Comparison of ENCODE assay signal across 18 cellular contexts in the genomic region with DNA sequence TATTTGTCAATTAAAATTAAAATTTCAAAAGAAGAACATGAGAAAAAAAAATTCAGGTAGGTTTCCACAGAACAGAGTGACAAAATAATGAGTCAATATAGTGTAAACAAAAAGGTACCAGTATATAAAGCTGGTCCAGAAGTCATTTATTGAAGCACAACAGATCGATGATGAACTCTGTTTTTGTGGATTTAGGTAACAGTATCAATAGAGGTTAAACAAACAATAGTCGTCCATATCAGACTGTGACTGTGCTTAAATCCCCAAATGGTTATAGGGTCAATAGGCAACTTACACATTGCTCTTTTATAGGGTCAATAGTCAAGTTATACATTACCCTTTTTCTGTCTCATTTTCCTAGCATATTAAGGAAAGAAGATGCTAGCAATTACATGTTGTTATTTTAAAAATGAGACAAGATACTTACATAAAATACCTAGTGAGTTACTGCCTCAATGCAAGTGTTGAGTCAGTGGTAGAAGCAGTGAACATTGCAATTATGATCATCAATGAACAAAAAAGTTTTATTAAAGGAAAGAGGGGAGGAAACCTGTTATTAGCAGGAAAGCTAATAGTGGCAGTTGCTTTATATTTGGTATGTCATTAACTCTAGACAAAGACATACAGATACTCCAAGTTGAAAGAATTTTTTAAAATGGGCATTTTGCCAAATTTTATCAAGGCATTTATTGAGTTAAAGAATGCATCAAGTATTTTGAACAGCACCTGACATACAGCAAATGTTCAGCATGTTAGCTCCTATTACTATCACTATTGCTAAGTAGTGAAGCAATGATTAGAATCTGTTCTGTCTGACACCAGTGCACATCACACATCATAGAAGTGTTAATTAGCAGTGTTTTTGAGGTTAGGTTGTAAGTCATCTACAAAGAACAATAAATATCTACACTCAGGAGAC.
DNase-seq lines count a peak whose midpoint lies in the region; ATAC-seq, FAIRE-seq and TF ChIP-seq lines count a peak whose summit lies in the region.
"Had no signal": no experiment of that assay in that cellular context is flagged by ENCODE, and none has a peak within 500 bp of the region (broad histone marks: within the 10 kb centered on the region; RNA-seq: fewer than 3 reads in every experiment).

No MANE protein-coding gene starts in this region.

- H3K4me2 ChIP-seq in K562 (ENCODE audit: insufficient read depth, low read length) (no peak overlapping the region), mesendoderm (ENCODE audit: low read length) (no peak overlapping the region)

- no peak overlapping the region for H2AK5ac ChIP-seq in mesendoderm (ENCODE audit: low read length)

- no peaks in the 10 kb centered on the region for H3K9me1 ChIP-seq in K562 (ENCODE audit: control insufficient read depth, insufficient read depth, low read length)

- in situ Hi-C loops in K562 (cut with MboI) (no loop called here), GM13976 (cut with MboI; ENCODE audit: low sequenced_read_pairs, unreplicated experiment) (no loop called here)

- POLR2A ChIA-PET in K562 (lab: Yijun Ruan, JAX), result no interaction called here

- H2BK15ac ChIP-seq in mesendoderm (replicated peaks; ENCODE audit: low read depth), result no peak overlapping the region

- no peak for TF ChIP-seq CTCF in K562 (IDR thresholded peaks at IDR 0.05 in 2 of 3, conservative IDR thresholded peaks at IDR 0.05 in 1 of 3; ENCODE audit: insufficient read depth in 2 of 3, low read depth in 1 of 3, low read length in 3 of 3)
- no peak for TF ChIP-seq CTCF in lower leg skin (IDR thresholded peaks at IDR 0.05)
- no peak for TF ChIP-seq CTCF in GM13976 (IDR thresholded peaks at IDR 0.05; ENCODE audit: borderline replicate concordance, control extremely low read depth, extremely low read depth, insufficient read depth, missing control alignments)

- H3K36me3 ChIP-seq in K562 (ENCODE audit: control insufficient read depth, insufficient read depth, low read length) (no peaks in the 10 kb centered on the region), mesendoderm (ENCODE audit: control insufficient read depth, insufficient read depth, low read length) (no peaks in the 10 kb centered on the region)

- TF ChIP-seq POLR2A in K562 (conservative IDR thresholded peaks at IDR 0.05), result no peak
- no peak for TF ChIP-seq POLR2A in lower leg skin (IDR thresholded peaks at IDR 0.05)

- no peak overlapping the region for H2AFZ ChIP-seq in K562 (ENCODE audit: low read depth, low read length)

- H2BK120ac ChIP-seq in mesendoderm (ENCODE audit: low read depth, low read length), result no peak overlapping the region

- H4K20me1 ChIP-seq in K562 (replicated peaks; ENCODE audit: control insufficient read depth, insufficient read depth, low read length), result no peaks in the 10 kb centered on the region

- H3K27ac ChIP-seq in K562 (ENCODE audit: extremely low read depth, low read depth, low read length), result no peak overlapping the region
- no peak overlapping the region for H3K27ac ChIP-seq in mesendoderm (ENCODE audit: low read depth, low read length)
- H3K27ac ChIP-seq: RWPE1 had no signal

- H3K9me3 ChIP-seq in K562 (replicated peaks; ENCODE audit: control insufficient read depth, insufficient read depth, low read depth, low read length), result no peaks in the 10 kb centered on the region

- TF ChIP-seq RAD21 in K562 (CRISPR knock-in tag; conservative IDR thresholded peaks at IDR 0.05 in 1 of 2, IDR thresholded peaks at IDR 0.05 in 1 of 2), result no peak

- ATAC-seq in K562, result no peak
- ATAC-seq: T-helper 17 cell had no signal

- CTCF ChIA-PET in K562 (lab: Yijun Ruan, JAX; ENCODE audit: low intra/inter-chr PET ratio), result no interaction called here

- no peak for TF ChIP-seq EP300 in K562 (IDR thresholded peaks at IDR 0.05; ENCODE audit: low read length)

- H3K4me1 ChIP-seq in K562 (replicated peaks in 1 of 2; ENCODE audit: control insufficient read depth in 2 of 2, insufficient read depth in 2 of 2, low read length in 2 of 2) (no peaks in the 10 kb centered on the region), mesendoderm (ENCODE audit: control insufficient read depth, low read depth, low read length) (no peaks in the 10 kb centered on the region)

- H3K79me2 ChIP-seq in K562 (ENCODE audit: control insufficient read depth, insufficient read depth, low read length), result no peaks in the 10 kb centered on the region
- no peaks in the 10 kb centered on the region for H3K79me2 ChIP-seq in mesendoderm (ENCODE audit: control insufficient read depth, insufficient read depth, low read length)

- no peak overlapping the region for H2BK5ac ChIP-seq in mesendoderm (ENCODE audit: low read length)

- WGBS in K562 (ENCODE audit: insufficient coverage, low coverage, missing lambda C conversion rate), result 0% methylated on average over 2 of the region's 2 CpGs
- WGBS in mesendoderm (ENCODE audit: extremely low coverage, insufficient coverage, low lambda C conversion rate), result no CpG with 5 or more reads among the region's 2 CpGs
- WGBS in lower leg skin, 2 donors, result 86 to 90% methylated on average over 2 of the region's 2 CpGs

- H3K4me3 ChIP-seq in K562 (no peak overlapping the region), mesendoderm (ENCODE audit: low read length) (no peak overlapping the region), lower leg skin (ENCODE audit: low read depth, poor library complexity, severe bottlenecking) (no peak overlapping the region)

- DNase-seq in HuH-7 (ENCODE audit: low spot score) (peak; percentile 25), NCI-H1417 treated with DMSO at 0.1 percent for 48 hours (lab: John Stamatoyannopoulos, UW) (peak; percentile 43), K562 (ENCODE audit: extremely low read depth in 1 of 4, low spot score in 3 of 4) (no peak), mesendoderm (peak; percentile 26), OCI-M1 (lab: John Stamatoyannopoulos, UW) (no peak), urothelium cell line (ENCODE audit: low spot score) (no peak), lower leg skin (ENCODE audit: low spot score in 2 of 2) (no peak), GM13976 (ENCODE audit: low spot score) (no peak)
- DNase-seq: CD4-positive, alpha-beta memory T cell; EL; HFFc6; NCI-H2081 treated with DMSO at 0.1 percent for 48 hours; NCI-H345; NCI-H526; NK-92 treated with Interleukin-12 subunit alpha and Interleukin-12 subunit beta, amount 100 ng/mL, for 24 hours; T-helper 17 cell had no signal

- no peak overlapping the region for H4K5ac ChIP-seq in mesendoderm (ENCODE audit: low read length)

- H4K8ac ChIP-seq in mesendoderm (ENCODE audit: low read depth, low read length), result no peak overlapping the region

- H3K18ac ChIP-seq in mesendoderm (ENCODE audit: low read length), result no peak overlapping the region

- H3K4ac ChIP-seq in mesendoderm (ENCODE audit: low read depth, low read length), result no peak overlapping the region

- no TSS peak for BruUV-seq in K562 (replicated peaks; lab: Mats Ljungman, UMichigan)

- FAIRE-seq in K562 (lab: Jason Lieb, UNC) (no peak), urothelium cell line (lab: Jason Lieb, UNC) (no peak)
- FAIRE-seq: GM19239 had no signal

- no peaks in the 10 kb centered on the region for H3K79me1 ChIP-seq in mesendoderm (ENCODE audit: low read length)

- no peak overlapping the region for H3K23ac ChIP-seq in mesendoderm (ENCODE audit: low read length)

- H3K56ac ChIP-seq in mesendoderm (ENCODE audit: low read length), result no peak overlapping the region

- H3K27me3 ChIP-seq in K562 (ENCODE audit: control insufficient read depth in 2 of 2, insufficient read depth in 2 of 2, low read length in 2 of 2) (no peaks in the 10 kb centered on the region), mesendoderm (ENCODE audit: insufficient read depth, low read length, poor library complexity) (no peaks in the 10 kb centered on the region)

- H3K9ac ChIP-seq in K562 (ENCODE audit: insufficient read depth in 1 of 2, low read depth in 2 of 2, low read length in 2 of 2) (no peak overlapping the region), mesendoderm (ENCODE audit: low read length) (no peak overlapping the region)

- intact Hi-C loops in K562 (cut with micrococcal nuclease), result no loop called here
- intact Hi-C loops in lower leg skin (cut with DNase I; ENCODE audit: low total_unique reads), result no loop called here

TF ChIP-seq in K562, 482 proteins besides CTCF, POLR2A, EP300 and RAD21:
- no peak for TF ChIP-seq BRF2 (IDR thresholded peaks at IDR 0.05; ENCODE audit: borderline replicate concordance, insufficient read depth, insufficient read length)
- TF ChIP-seq MEF2A (IDR thresholded peaks at IDR 0.05; ENCODE audit: control insufficient read depth, low read depth, low read length), result no peak
- TF ChIP-seq E4F1 (CRISPR knock-in tag; IDR thresholded peaks at IDR 0.05; ENCODE audit: borderline replicate concordance), result no peak
- TF ChIP-seq NFIC (IDR thresholded peaks at IDR 0.05), result peak; percentile 70
- TF ChIP-seq NFIX (CRISPR knock-in tag; IDR thresholded peaks at IDR 0.05; ENCODE audit: low read depth), result peak; percentile 62; the same call in 1 of the 2 replicates
TF ChIP-seq in K562: peak in this region for 2.

Comparison
In these comparisons a context has a peak if more than half of its experiments do, and no peak if none do; other contexts are left out.
1. DNase-seq: peak in HuH-7 (single experiment), NCI-H1417 treated with DMSO at 0.1 percent for 48 hours (single experiment) and mesendoderm (single experiment); none in K562 (0 of 4), OCI-M1 (single experiment), urothelium cell line (single experiment), lower leg skin (0 of 2) and GM13976 (single experiment).